1 cellular context compared by ENCODE assay signal in genomic region chrX:56563231-56564116, GRCh38.
TF ChIP-seq lines count a peak whose summit lies in the region.

Gene UBQLN2, plus strand, starts transcription at chrX:56563627. Its CDS starts 247 bp downstream, at chrX:56563874.

TF ChIP-seq in HEK293, 187 proteins besides CTCF, POLR2A, EP300 and RAD21 (continued from another document):
- no peak for TF ChIP-seq ZNF398 (tag by site-specific recombination; IDR thresholded peaks at IDR 0.05)
- TF ChIP-seq ZFHX2 (tag by site-specific recombination; conservative IDR thresholded peaks at IDR 0.05), result peak; percentile 65; the same call in 1 of the 2 replicates
- TF ChIP-seq SALL2 (tag by site-specific recombination; IDR thresholded peaks at IDR 0.05; ENCODE audit: borderline replicate concordance), result no peak
- TF ChIP-seq ZNF677 (tag by site-specific recombination; IDR thresholded peaks at IDR 0.05), result no peak
- peak; percentile 34; the same call in 1 of the 2 replicates for TF ChIP-seq GLIS1 (tag by site-specific recombination; IDR thresholded peaks at IDR 0.05)
- TF ChIP-seq ZNF747 (tag by site-specific recombination; IDR thresholded peaks at IDR 0.05), result no peak
- no peak for TF ChIP-seq ZNF16 (tag by site-specific recombination; IDR thresholded peaks at IDR 0.05; ENCODE audit: low read depth)
- no peak for TF ChIP-seq ZNF664 (tag by site-specific recombination; IDR thresholded peaks at IDR 0.05)
- no peak for TF ChIP-seq ZNF266 (tag by site-specific recombination; IDR thresholded peaks at IDR 0.05; ENCODE audit: low read depth)
- TF ChIP-seq SETDB1 (IDR thresholded peaks at IDR 0.05; ENCODE audit: insufficient read length, low read length), result no peak
- TF ChIP-seq SP2 (tag by site-specific recombination; IDR thresholded peaks at IDR 0.05), result peak; percentile 63
- TF ChIP-seq ZNF146 (tag by site-specific recombination; IDR thresholded peaks at IDR 0.05), result no peak
- no peak for TF ChIP-seq ZNF510 (tag by site-specific recombination; IDR thresholded peaks at IDR 0.05; ENCODE audit: insufficient replicate concordance)
- no peak for TF ChIP-seq ZNF560 (tag by site-specific recombination; IDR thresholded peaks at IDR 0.05; ENCODE audit: borderline replicate concordance)
- TF ChIP-seq ZNF704 (tag by site-specific recombination; IDR thresholded peaks at IDR 0.05), result no peak
- no peak for TF ChIP-seq ZNF221 (tag by site-specific recombination; IDR thresholded peaks at IDR 0.05; ENCODE audit: borderline replicate concordance)
- peak; percentile 78 for TF ChIP-seq YY2 (tag by site-specific recombination; IDR thresholded peaks at IDR 0.05)
- no peak for TF ChIP-seq SCRT1 (tag by site-specific recombination; IDR thresholded peaks at IDR 0.05; ENCODE audit: borderline replicate concordance)
- no peak; the same call in none of the 2 replicates for TF ChIP-seq PATZ1 (tag by site-specific recombination; IDR thresholded peaks at IDR 0.05)
- no peak for TF ChIP-seq OVOL3 (tag by site-specific recombination; IDR thresholded peaks at IDR 0.05)
- 0 out of 2 replicates have a peak, but pooled peaks have one; percentile 30 for TF ChIP-seq ZNF843 (tag by site-specific recombination; IDR thresholded peaks at IDR 0.05)
